12 cellular contexts compared by ENCODE assay signal in the genomic region with DNA sequence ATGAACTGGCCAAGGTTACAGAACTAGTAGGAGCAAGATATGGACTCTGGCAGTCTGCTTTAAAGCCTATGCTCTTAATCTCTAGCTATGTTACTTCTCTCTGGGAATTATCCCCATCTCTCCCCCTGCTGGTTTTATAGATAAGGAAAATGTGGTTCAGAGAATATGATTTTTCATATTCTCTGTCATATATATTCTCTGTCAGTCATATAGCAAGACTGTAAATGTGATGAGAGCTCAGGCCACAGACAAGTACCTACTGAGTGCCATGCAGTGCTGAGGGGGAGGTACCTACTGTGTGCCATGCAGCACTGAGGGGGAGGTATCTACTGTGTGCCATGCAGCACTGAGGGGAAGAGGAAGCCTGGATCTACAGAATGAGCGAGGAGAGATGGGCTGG.
A peak's percentile ranks its signal among the peaks of the same experiment; 100 is the strongest.
DNase-seq lines count a peak whose midpoint lies in the region; ATAC-seq and TF ChIP-seq lines count a peak whose summit lies in the region.
"Had no signal": no experiment of that assay in that cellular context is flagged by ENCODE, and none has a peak within 500 bp of the region (broad histone marks: within the 10 kb centered on the region; RNA-seq: fewer than 3 reads in every experiment).

No MANE protein-coding gene starts in this region.

- ATAC-seq in IMR-90 (ENCODE audit: low read depth) (peak; percentile 76), left colon (peak; percentile 62)

- no peak overlapping the region for H3K18ac ChIP-seq in IMR-90 (ENCODE audit: low read depth, low read length)

- H3K4me3 ChIP-seq in AG04450 (ENCODE audit: low read depth, low read length) (no peak overlapping the region), IMR-90 (ENCODE audit: insufficient read depth, low read depth, low read length) (no peak overlapping the region), astrocyte of the spinal cord (ENCODE audit: low read depth, low read length) (no peak overlapping the region)

- dilution Hi-C loops in IMR-90 (cut with HindIII; ENCODE audit: low sequenced_read_pairs, unreplicated experiment), result no loop called here

- H3K79me1 ChIP-seq in IMR-90 (ENCODE audit: low read depth in 1 of 2, low read length in 2 of 2), result no peaks in the 10 kb centered on the region

- no peak overlapping the region for H3K9ac ChIP-seq in IMR-90 (ENCODE audit: low read depth, low read length)

- H2AK5ac ChIP-seq in IMR-90 (ENCODE audit: low read depth, low read length), result no peak overlapping the region; the same call in 1 of the 2 replicates

- H4K8ac ChIP-seq in IMR-90 (ENCODE audit: low read depth in 2 of 2, low read length in 2 of 2), result no peak overlapping the region

- H2AK9ac ChIP-seq in IMR-90 (replicated peaks; ENCODE audit: low read depth, low read length, poor library complexity), result no peak overlapping the region

- H3K9me3 ChIP-seq in AG04450 (ENCODE audit: control insufficient read depth, insufficient read depth, low read length) (no peaks in the 10 kb centered on the region), IMR-90 (ENCODE audit: control insufficient read depth, insufficient read depth, low read length) (no peaks in the 10 kb centered on the region)

- no TSS peak for BruUV-seq in IMR-90 (replicated peaks; lab: Mats Ljungman, UMichigan)

- peak; percentile 47 for TF ChIP-seq RAD21 in IMR-90 (IDR thresholded peaks at IDR 0.05; ENCODE audit: low read length)

- H3K56ac ChIP-seq in IMR-90 (ENCODE audit: extremely low read depth, insufficient read depth, low read length), result no peak overlapping the region

- peaks cover 4% of the 10 kb centered on the region for H3K4me1 ChIP-seq in IMR-90 (ENCODE audit: control insufficient read depth, insufficient read depth, low read length)

- no peaks in the 10 kb centered on the region; the same call in 1 of the 2 replicates for H3K9me1 ChIP-seq in IMR-90 (ENCODE audit: insufficient read depth, low read length)

- H3K27me3 ChIP-seq in AG04450 (ENCODE audit: control insufficient read depth, insufficient read depth, low read length) (no peaks in the 10 kb centered on the region), IMR-90 (ENCODE audit: control insufficient read depth, insufficient read depth, low read length) (no peaks in the 10 kb centered on the region)

- CTCF ChIA-PET in AG04450 (lab: Charles Lee) (interaction anchor here (0.7 to 1.2 kb wide), 3 partner anchors 15 to 623 kb away, joined by 3 read pairs; no protein-coding TSS in a partner anchor), IMR-90 (lab: Yijun Ruan, JAX) (interaction anchor here (1.4 kb wide), 1 partner anchor 8 kb away, joined by 6 read pairs; no protein-coding TSS in a partner anchor)

- no peak overlapping the region for H3K23ac ChIP-seq in IMR-90 (ENCODE audit: low read depth, low read length)

- no peaks in the 10 kb centered on the region for H3K36me3 ChIP-seq in IMR-90 (ENCODE audit: control insufficient read depth, insufficient read depth, low read length)

- DNase-seq in AG04450 (ENCODE audit: low read depth, low spot score) (no peak), IMR-90 (peak; percentile 34), astrocyte of the spinal cord (ENCODE audit: low read depth, low spot score) (peak; percentile 15), left colon (no peak), dedifferentiated amniotic fluid mesenchymal stem cell (ENCODE audit: extremely low spot score) (no peak), Ammon's horn (ENCODE audit: low spot score) (no peak), NCI-H187 treated with DMSO at 0.1 percent for 48 hours (lab: John Stamatoyannopoulos, UW) (no peak)
- DNase-seq in activated CD8-positive, alpha-beta memory T cell treated with anti-CD3 and anti-CD28 coated beads, Interleukin-2, amount 50 U/mL, for 4 hours, result no peak
- DNase-seq: activated T-cell treated with anti-CD3 and anti-CD28 coated beads for 4 hours, DMS 273 treated with DMSO at 0.1 percent for 48 hours, MV-4-11, substantia nigra had no signal

- POLR2A ChIA-PET in AG04450 (lab: Yijun Ruan, JAX) (interaction anchor here (1.3 kb wide), 1 partner anchor 293 kb away, joined by 3 read pairs; a partner anchor contains a TSS), IMR-90 (lab: Charles Lee; ENCODE audit: unreplicated experiment) (no interaction called here)

- H3K4me2 ChIP-seq in IMR-90 (ENCODE audit: low read depth, low read length), result no peak overlapping the region

- H3K27ac ChIP-seq in AG04450 (ENCODE audit: low read depth, low read length) (no peak overlapping the region), IMR-90 (ENCODE audit: insufficient read depth, low read length) (no peak overlapping the region)

- H4K20me1 ChIP-seq in IMR-90 (ENCODE audit: insufficient read depth, low read length), result no peaks in the 10 kb centered on the region

- H4K5ac ChIP-seq in IMR-90 (ENCODE audit: low read depth, low read length), result no peak overlapping the region

- no peak for TF ChIP-seq POLR2A in IMR-90 (IDR thresholded peaks at IDR 0.05; ENCODE audit: low read depth, low read length)

- TF ChIP-seq CTCF in AG04450 (IDR thresholded peaks at IDR 0.05; ENCODE audit: low read depth, low read length) (peak; percentile 52), IMR-90 (conservative IDR thresholded peaks at IDR 0.05; ENCODE audit: low read depth, low read length) (peak; percentile 41; the same call in 1 of the 2 replicates), astrocyte of the spinal cord (IDR thresholded peaks at IDR 0.05; ENCODE audit: low read depth, low read length) (peak; percentile 23)

- H2BK15ac ChIP-seq in IMR-90 (ENCODE audit: low read depth, low read length), result peak overlapping the region; percentile 38; the same call in 2 of the 3 replicates

- H2BK20ac ChIP-seq in IMR-90 (ENCODE audit: low read depth, low read length), result no peak overlapping the region

- no peak overlapping the region for H4K91ac ChIP-seq in IMR-90 (ENCODE audit: insufficient read depth, low read depth, low read length)

- WGBS in IMR-90 (ENCODE audit: extremely low coverage in 2 of 2, insufficient read length in 1 of 2), 2 experiments, result 100% methylated on average over 1 of the region's 1 CpG; no CpG with 5 or more reads in 1 of the 2 experiments

- H3K4ac ChIP-seq in IMR-90 (ENCODE audit: low read depth, low read length), result no peak overlapping the region

- H2BK5ac ChIP-seq in IMR-90 (ENCODE audit: low read depth, low read length, poor library complexity, severe bottlenecking), result no peak overlapping the region

- intact Hi-C loops in IMR-90 (cut with micrococcal nuclease) (loop anchor here (1.0 to 10.0 kb wide), 4 partner anchors 218 to 678 kb away; a partner anchor contains a TSS), left colon (cut with DNase I, micrococcal nuclease) (no loop called here)

- H2BK120ac ChIP-seq in IMR-90 (ENCODE audit: low read depth, low read length), result no peak overlapping the region; the same call in 1 of the 2 replicates

- peak overlapping the region; percentile 8 for H2AFZ ChIP-seq in IMR-90 (replicated peaks; ENCODE audit: low read length, poor library complexity)

- H3K14ac ChIP-seq in IMR-90 (replicated peaks; ENCODE audit: low read depth, low read length), result no peak overlapping the region

- in situ Hi-C loops in IMR-90 (cut with MboI; ENCODE audit: low sequenced_read_pairs) (no loop called here), astrocyte of the spinal cord (cut with HindIII; ENCODE audit: low sequenced_read_pairs) (no loop called here)

TF ChIP-seq in IMR-90, 13 proteins besides CTCF, POLR2A, EP300 and RAD21:
- TF ChIP-seq, protein P1, sequence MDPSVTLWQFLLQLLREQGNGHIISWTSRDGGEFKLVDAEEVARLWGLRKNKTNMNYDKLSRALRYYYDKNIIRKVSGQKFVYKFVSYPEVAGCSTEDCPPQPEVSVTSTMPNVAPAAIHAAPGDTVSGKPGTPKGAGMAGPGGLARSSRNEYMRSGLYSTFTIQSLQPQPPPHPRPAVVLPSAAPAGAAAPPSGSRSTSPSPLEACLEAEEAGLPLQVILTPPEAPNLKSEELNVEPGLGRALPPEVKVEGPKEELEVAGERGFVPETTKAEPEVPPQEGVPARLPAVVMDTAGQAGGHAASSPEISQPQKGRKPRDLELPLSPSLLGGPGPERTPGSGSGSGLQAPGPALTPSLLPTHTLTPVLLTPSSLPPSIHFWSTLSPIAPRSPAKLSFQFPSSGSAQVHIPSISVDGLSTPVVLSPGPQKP (IDR thresholded peaks at IDR 0.05; ENCODE audit: borderline replicate concordance, low read depth, low read length), result no peak
- TF ChIP-seq MAFK (IDR thresholded peaks at IDR 0.05; ENCODE audit: low read depth, low read length) (no peak), MAZ (IDR thresholded peaks at IDR 0.05; ENCODE audit: borderline replicate concordance, low read depth, low read length) (no peak), CEBPB (IDR thresholded peaks at IDR 0.05; ENCODE audit: low read depth, low read length) (no peak), SMC3 (IDR thresholded peaks at IDR 0.05; ENCODE audit: low read depth, low read length) (peak; percentile 42)

Comparison
In these comparisons a context has a peak if more than half of its experiments do, and no peak if none do; other contexts are left out.
1. DNase-seq: peak in IMR-90 (single experiment) and astrocyte of the spinal cord (single experiment); none in AG04450 (single experiment), left colon (0 of 2), activated CD8-positive, alpha-beta memory T cell treated with anti-CD3 and anti-CD28 coated beads, Interleukin-2, amount 50 U/mL, for 4 hours (single experiment), dedifferentiated amniotic fluid mesenchymal stem cell (single experiment), Ammon's horn (single experiment) and NCI-H187 treated with DMSO at 0.1 percent for 48 hours (single experiment).
2. Peak in every context shown above with its lines, with median percentiles within 50 percentile points of each other: CTCF ChIP-seq.